In genomic region chrX:151240237-151240636, GRCh38 we compare ENCODE assay signal across 2 cellular contexts.
TF ChIP-seq lines count a peak whose summit lies in the region.

No MANE protein-coding gene starts in this region.

TF ChIP-seq in WTC11, 78 proteins besides CTCF, POLR2A, EP300 and RAD21:
- no peak for TF ChIP-seq OVOL2 (CRISPR knock-in tag; IDR thresholded peaks at IDR 0.05; ENCODE audit: borderline replicate concordance)
- TF ChIP-seq ZNF263 (CRISPR knock-in tag; IDR thresholded peaks at IDR 0.05; ENCODE audit: low read depth), result no peak
- no peak for TF ChIP-seq RORB (CRISPR knock-in tag; IDR thresholded peaks at IDR 0.05)
- TF ChIP-seq TP53 (CRISPR knock-in tag; IDR thresholded peaks at IDR 0.05), result no peak
- TF ChIP-seq ESRRA (CRISPR knock-in tag; IDR thresholded peaks at IDR 0.05; ENCODE audit: borderline replicate concordance), result no peak
- no peak for TF ChIP-seq PRRX2 (CRISPR knock-in tag; IDR thresholded peaks at IDR 0.05)
- TF ChIP-seq, protein P1, sequence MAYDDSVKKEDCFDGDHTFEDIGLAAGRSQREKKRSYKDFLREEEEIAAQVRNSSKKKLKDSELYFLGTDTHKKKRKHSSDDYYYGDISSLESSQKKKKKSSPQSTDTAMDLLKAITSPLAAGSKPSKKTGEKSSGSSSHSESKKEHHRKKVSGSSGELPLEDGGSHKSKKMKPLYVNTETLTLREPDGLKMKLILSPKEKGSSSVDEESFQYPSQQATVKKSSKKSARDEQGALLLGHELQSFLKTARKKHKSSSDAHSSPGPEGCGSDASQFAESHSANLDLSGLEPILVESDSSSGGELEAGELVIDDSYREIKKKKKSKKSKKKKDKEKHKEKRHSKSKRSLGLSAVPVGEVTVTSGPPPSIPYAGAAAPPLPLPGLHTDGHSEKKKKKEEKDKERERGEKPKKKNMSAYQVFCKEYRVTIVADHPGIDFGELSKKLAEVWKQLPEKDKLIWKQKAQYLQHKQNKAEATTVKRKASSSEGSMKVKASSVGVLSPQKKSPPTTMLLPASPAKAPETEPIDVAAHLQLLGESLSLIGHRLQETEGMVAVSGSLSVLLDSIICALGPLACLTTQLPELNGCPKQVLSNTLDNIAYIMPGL (CRISPR knock-in tag; IDR thresholded peaks at IDR 0.05), result no peak
- TF ChIP-seq ZNF423 (CRISPR knock-in tag; IDR thresholded peaks at IDR 0.05), result no peak
- no peak for TF ChIP-seq JUN (CRISPR knock-in tag; IDR thresholded peaks at IDR 0.05)
- TF ChIP-seq, protein P2, sequence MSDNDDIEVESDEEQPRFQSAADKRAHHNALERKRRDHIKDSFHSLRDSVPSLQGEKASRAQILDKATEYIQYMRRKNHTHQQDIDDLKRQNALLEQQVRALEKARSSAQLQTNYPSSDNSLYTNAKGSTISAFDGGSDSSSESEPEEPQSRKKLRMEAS (CRISPR knock-in tag; IDR thresholded peaks at IDR 0.05), result no peak
- TF ChIP-seq TCF7 (CRISPR knock-in tag; IDR thresholded peaks at IDR 0.05; ENCODE audit: low read depth), result no peak
- TF ChIP-seq TEAD4 (CRISPR knock-in tag; IDR thresholded peaks at IDR 0.05), result no peak
- no peak for TF ChIP-seq EMX1 (CRISPR knock-in tag; IDR thresholded peaks at IDR 0.05)
- TF ChIP-seq, protein P3, sequence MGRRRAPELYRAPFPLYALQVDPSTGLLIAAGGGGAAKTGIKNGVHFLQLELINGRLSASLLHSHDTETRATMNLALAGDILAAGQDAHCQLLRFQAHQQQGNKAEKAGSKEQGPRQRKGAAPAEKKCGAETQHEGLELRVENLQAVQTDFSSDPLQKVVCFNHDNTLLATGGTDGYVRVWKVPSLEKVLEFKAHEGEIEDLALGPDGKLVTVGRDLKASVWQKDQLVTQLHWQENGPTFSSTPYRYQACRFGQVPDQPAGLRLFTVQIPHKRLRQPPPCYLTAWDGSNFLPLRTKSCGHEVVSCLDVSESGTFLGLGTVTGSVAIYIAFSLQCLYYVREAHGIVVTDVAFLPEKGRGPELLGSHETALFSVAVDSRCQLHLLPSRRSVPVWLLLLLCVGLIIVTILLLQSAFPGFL (CRISPR knock-in tag; IDR thresholded peaks at IDR 0.05; ENCODE audit: borderline replicate concordance), result no peak
- no peak for TF ChIP-seq CBFB (CRISPR knock-in tag; IDR thresholded peaks at IDR 0.05; ENCODE audit: low read depth)
- TF ChIP-seq, protein P4, sequence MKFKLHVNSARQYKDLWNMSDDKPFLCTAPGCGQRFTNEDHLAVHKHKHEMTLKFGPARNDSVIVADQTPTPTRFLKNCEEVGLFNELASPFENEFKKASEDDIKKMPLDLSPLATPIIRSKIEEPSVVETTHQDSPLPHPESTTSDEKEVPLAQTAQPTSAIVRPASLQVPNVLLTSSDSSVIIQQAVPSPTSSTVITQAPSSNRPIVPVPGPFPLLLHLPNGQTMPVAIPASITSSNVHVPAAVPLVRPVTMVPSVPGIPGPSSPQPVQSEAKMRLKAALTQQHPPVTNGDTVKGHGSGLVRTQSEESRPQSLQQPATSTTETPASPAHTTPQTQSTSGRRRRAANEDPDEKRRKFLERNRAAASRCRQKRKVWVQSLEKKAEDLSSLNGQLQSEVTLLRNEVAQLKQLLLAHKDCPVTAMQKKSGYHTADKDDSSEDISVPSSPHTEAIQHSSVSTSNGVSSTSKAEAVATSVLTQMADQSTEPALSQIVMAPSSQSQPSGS (CRISPR knock-in tag; IDR thresholded peaks at IDR 0.05; ENCODE audit: borderline replicate concordance, low read depth), result no peak
- TF ChIP-seq ZNF219 (CRISPR knock-in tag; IDR thresholded peaks at IDR 0.05; ENCODE audit: borderline replicate concordance), result no peak
- TF ChIP-seq NR1H2 (CRISPR knock-in tag; IDR thresholded peaks at IDR 0.05), result no peak
TF ChIP-seq in WTC11: peak in this region for 0.

TF ChIP-seq in H1, 55 proteins besides CTCF, POLR2A, EP300 and RAD21:
- no peak for TF ChIP-seq TEAD4 (IDR thresholded peaks at IDR 0.05; ENCODE audit: low read depth, low read length)
- no peak for TF ChIP-seq TBP (IDR thresholded peaks at IDR 0.05; ENCODE audit: low read depth, low read length)
- TF ChIP-seq GABPA (IDR thresholded peaks at IDR 0.05; ENCODE audit: borderline replicate concordance, insufficient read depth, low read length), result no peak
- no peak for TF ChIP-seq JUN (IDR thresholded peaks at IDR 0.05; ENCODE audit: low read depth, low read length)
- TF ChIP-seq, protein P5, sequence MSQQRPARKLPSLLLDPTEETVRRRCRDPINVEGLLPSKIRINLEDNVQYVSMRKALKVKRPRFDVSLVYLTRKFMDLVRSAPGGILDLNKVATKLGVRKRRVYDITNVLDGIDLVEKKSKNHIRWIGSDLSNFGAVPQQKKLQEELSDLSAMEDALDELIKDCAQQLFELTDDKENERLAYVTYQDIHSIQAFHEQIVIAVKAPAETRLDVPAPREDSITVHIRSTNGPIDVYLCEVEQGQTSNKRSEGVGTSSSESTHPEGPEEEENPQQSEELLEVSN (IDR thresholded peaks at IDR 0.05), result no peak
- TF ChIP-seq USF2 (IDR thresholded peaks at IDR 0.05; ENCODE audit: low read length), result no peak
- no peak for TF ChIP-seq RFX5 (IDR thresholded peaks at IDR 0.05; ENCODE audit: borderline replicate concordance, low read depth, low read length)
- TF ChIP-seq TCF12 (IDR thresholded peaks at IDR 0.05; ENCODE audit: low read depth, low read length), result no peak
- TF ChIP-seq ZNF274 (IDR thresholded peaks at IDR 0.05; ENCODE audit: borderline replicate concordance, extremely low read depth, low read length), result no peak
- TF ChIP-seq CBX5 (IDR thresholded peaks at IDR 0.05; ENCODE audit: low read depth, low read length), result no peak
- no peak for TF ChIP-seq SAP30 (IDR thresholded peaks at IDR 0.05; ENCODE audit: insufficient read depth, insufficient replicate concordance, low read length)
- TF ChIP-seq SP1 (IDR thresholded peaks at IDR 0.05; ENCODE audit: low read depth, low read length), result no peak
- TF ChIP-seq KDM4A (IDR thresholded peaks at IDR 0.05; ENCODE audit: low read depth, low read length, severe bottlenecking), result no peak
